Comparison of ENCODE assay signal across 18 cellular contexts in the genomic region with DNA sequence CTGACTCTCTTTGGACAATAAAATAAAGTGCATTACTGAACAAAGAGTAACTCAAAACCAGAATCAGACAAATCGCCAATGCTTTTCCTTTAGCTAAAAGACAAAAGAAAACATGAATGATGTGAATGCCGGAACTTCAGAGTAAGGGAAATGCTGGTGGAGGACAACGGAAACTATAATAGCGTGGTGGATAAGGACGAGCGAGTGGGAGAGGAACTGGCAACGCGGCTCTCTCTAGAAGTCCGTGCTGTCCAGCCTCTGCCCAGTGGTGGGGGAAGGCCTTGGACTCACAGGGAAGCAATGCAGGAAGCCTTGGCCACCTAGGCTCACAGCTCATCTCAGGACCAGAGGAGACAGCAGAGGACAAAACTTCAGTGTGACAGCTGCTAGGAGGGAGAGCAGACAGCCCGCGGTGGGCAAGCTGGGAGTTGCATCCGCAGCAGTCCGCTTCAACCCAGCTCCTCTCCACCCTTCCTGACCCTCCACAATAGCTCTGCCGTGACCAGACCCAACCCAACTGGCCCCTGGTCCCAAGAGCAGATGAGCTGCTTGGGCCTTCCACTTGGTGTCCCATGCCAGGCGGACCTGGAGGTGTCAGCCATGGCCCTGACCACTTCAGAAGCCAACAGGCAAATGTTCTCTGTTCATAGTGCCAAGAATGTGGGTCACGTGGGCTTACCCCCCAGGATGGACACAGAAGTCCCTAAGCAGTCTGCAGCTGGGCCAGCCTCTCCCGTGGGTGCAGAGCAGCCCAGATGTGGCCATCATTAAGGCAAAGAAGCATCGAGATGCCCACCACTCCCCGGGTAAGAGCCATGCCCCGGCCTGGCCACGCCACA. TPM values are rescaled to one million over a fixed set of nuclear protein-coding genes. Genes with fewer than 3 reads are reported as not detected.
DNase-seq lines count a peak whose midpoint lies in the region; ATAC-seq, FAIRE-seq and TF ChIP-seq lines count a peak whose summit lies in the region.
"Had no signal": no experiment of that assay in that cellular context is flagged by ENCODE, and none has a peak within 500 bp of the region (broad histone marks: within the 10 kb centered on the region; RNA-seq: fewer than 3 reads in every experiment).

No MANE protein-coding gene starts in this region.

- H2AFZ ChIP-seq in astrocyte (ENCODE audit: low read depth, low read length) (no peak overlapping the region), hepatocyte (no peak overlapping the region)
- H2AFZ ChIP-seq: GM23338, neural progenitor cell had no signal

- POLR2A ChIA-PET in CD8-positive, alpha-beta memory T cell (lab: Charles Lee) = no interaction called here

- no peak overlapping the region for H3K4me3 ChIP-seq in astrocyte (ENCODE audit: insufficient read depth, low read depth, low read length)
- no peak overlapping the region for H3K4me3 ChIP-seq in hepatocyte
- no peak overlapping the region for H3K4me3 ChIP-seq in CD8-positive, alpha-beta memory T cell (ENCODE audit: low read length)
- H3K4me3 ChIP-seq: GM23338, neural progenitor cell had no signal

- peaks cover 30% of the 10 kb centered on the region for H3K79me2 ChIP-seq in astrocyte (ENCODE audit: insufficient read depth, low read length)
- peaks cover 3% of the 10 kb centered on the region for H3K79me2 ChIP-seq in hepatocyte

- FAIRE-seq in astrocyte (lab: Jason Lieb, UNC) = no peak

- H3K27me3 ChIP-seq in astrocyte (ENCODE audit: insufficient read depth, low read length) = no peaks in the 10 kb centered on the region
- no peaks in the 10 kb centered on the region for H3K27me3 ChIP-seq in hepatocyte
- no peaks in the 10 kb centered on the region for H3K27me3 ChIP-seq in CD8-positive, alpha-beta memory T cell (ENCODE audit: insufficient read depth, low read length, poor library complexity, severe bottlenecking)
- H3K27me3 ChIP-seq: neural progenitor cell had no signal

- H3K9me3 Mint-ChIP-seq in activated naive CD4-positive, alpha-beta T cell treated with anti-CD3 and anti-CD28 coated beads, Interleukin-2, amount 50 U/mL, for 24 hours = no peaks in the 10 kb centered on the region
- no peaks in the 10 kb centered on the region for H3K9me3 Mint-ChIP-seq in activated naive CD4-positive, alpha-beta T cell treated with anti-CD3 and anti-CD28 coated beads, Interleukin-2, amount 10 ng/mL, durations not matched to agents 7 days and 5 days
- H3K9me3 Mint-ChIP-seq in astrocyte (ENCODE audit: unreplicated experiment) = no peaks in the 10 kb centered on the region
- no peaks in the 10 kb centered on the region for H3K9me3 Mint-ChIP-seq in stimulated activated effector memory CD8-positive, alpha-beta T cell treated with anti-CD3 and anti-CD28 coated beads, Interleukin-12 subunit alpha, Interleukin-12 subunit beta, amount 100 ng/mL, for 72 hours
- H3K9me3 Mint-ChIP-seq in CD8-positive, alpha-beta memory T cell = no peaks in the 10 kb centered on the region
- H3K9me3 Mint-ChIP-seq: GM23338; neural progenitor cell; stimulated activated naive CD8-positive, alpha-beta T cell treated with anti-CD3 and anti-CD28 coated beads, Interleukin-15, amount 100 ng/mL, for 72 hours had no signal

- no peak overlapping the region for H3K4me3 Mint-ChIP-seq in activated naive CD4-positive, alpha-beta T cell treated with anti-CD3 and anti-CD28 coated beads, Interleukin-2, amount 50 U/mL, for 24 hours
- no peak overlapping the region for H3K4me3 Mint-ChIP-seq in activated naive CD4-positive, alpha-beta T cell treated with anti-CD3 and anti-CD28 coated beads, Interleukin-2, amount 10 ng/mL, durations not matched to agents 7 days and 5 days
- H3K4me3 Mint-ChIP-seq in astrocyte (ENCODE audit: unreplicated experiment) = peak overlapping the region; percentile 29
- no peak overlapping the region for H3K4me3 Mint-ChIP-seq in stimulated activated effector memory CD8-positive, alpha-beta T cell treated with anti-CD3 and anti-CD28 coated beads, Interleukin-12 subunit alpha, Interleukin-12 subunit beta, amount 100 ng/mL, for 72 hours
- H3K4me3 Mint-ChIP-seq in CD8-positive, alpha-beta memory T cell = no peak overlapping the region
- H3K4me3 Mint-ChIP-seq: GM23338; neural progenitor cell; stimulated activated naive CD8-positive, alpha-beta T cell treated with anti-CD3 and anti-CD28 coated beads, Interleukin-15, amount 100 ng/mL, for 72 hours had no signal

- 95% methylated on average over 21 of the region's 21 CpGs for WGBS in hepatocyte (ENCODE audit: low lambda C conversion rate, missing lambda C conversion rate)

- H3K4me2 ChIP-seq in astrocyte (ENCODE audit: low read length) (no peak overlapping the region), hepatocyte (no peak overlapping the region)
- H3K4me2 ChIP-seq: GM23338, neural progenitor cell had no signal

- H3K27ac ChIP-seq in astrocyte (ENCODE audit: low read depth, low read length) (no peak overlapping the region), hepatocyte (peak overlapping the region; percentile 69)
- no peak overlapping the region for H3K27ac ChIP-seq in CD8-positive, alpha-beta memory T cell (ENCODE audit: low read depth, low read length)
- H3K27ac ChIP-seq: neural progenitor cell had no signal

- no peak overlapping the region for H3K9ac ChIP-seq in astrocyte (ENCODE audit: low read length)
- H3K9ac ChIP-seq: neural progenitor cell had no signal

- no peaks in the 10 kb centered on the region for H3K9me2 ChIP-seq in hepatocyte (replicated peaks; ENCODE audit: insufficient read depth)

- TF ChIP-seq CTCF in astrocyte (IDR thresholded peaks at IDR 0.05; ENCODE audit: insufficient read depth, low read depth, low read length) = no peak
- no peak for TF ChIP-seq CTCF in hepatocyte (IDR thresholded peaks at IDR 0.05; ENCODE audit: poor library complexity)

- H3K36me3 Mint-ChIP-seq in activated naive CD4-positive, alpha-beta T cell treated with anti-CD3 and anti-CD28 coated beads, Interleukin-2, amount 50 U/mL, for 24 hours = peaks cover 7% of the 10 kb centered on the region
- peaks cover 13% of the 10 kb centered on the region for H3K36me3 Mint-ChIP-seq in activated naive CD4-positive, alpha-beta T cell treated with anti-CD3 and anti-CD28 coated beads, Interleukin-2, amount 10 ng/mL, durations not matched to agents 7 days and 5 days
- peaks cover 20% of the 10 kb centered on the region for H3K36me3 Mint-ChIP-seq in astrocyte (ENCODE audit: low read depth, unreplicated experiment)
- peaks cover 82% of the 10 kb centered on the region for H3K36me3 Mint-ChIP-seq in stimulated activated effector memory CD8-positive, alpha-beta T cell treated with anti-CD3 and anti-CD28 coated beads, Interleukin-12 subunit alpha, Interleukin-12 subunit beta, amount 100 ng/mL, for 72 hours
- H3K36me3 Mint-ChIP-seq in CD8-positive, alpha-beta memory T cell = peaks cover 0 to 47% (median 7%) of the 10 kb centered on the region in 3 donors

- no peaks in the 10 kb centered on the region for H3K27me3 Mint-ChIP-seq in activated naive CD4-positive, alpha-beta T cell treated with anti-CD3 and anti-CD28 coated beads, Interleukin-2, amount 50 U/mL, for 24 hours
- H3K27me3 Mint-ChIP-seq in activated naive CD4-positive, alpha-beta T cell treated with anti-CD3 and anti-CD28 coated beads, Interleukin-2, amount 10 ng/mL, durations not matched to agents 7 days and 5 days = no peaks in the 10 kb centered on the region
- no peaks in the 10 kb centered on the region for H3K27me3 Mint-ChIP-seq in astrocyte (ENCODE audit: low read depth, unreplicated experiment)
- H3K27me3 Mint-ChIP-seq in CD8-positive, alpha-beta memory T cell = no peaks in the 10 kb centered on the region
- H3K27me3 Mint-ChIP-seq: CD4-positive, alpha-beta memory T cell; stimulated activated naive CD8-positive, alpha-beta T cell treated with anti-CD3 and anti-CD28 coated beads, Interleukin-15, amount 100 ng/mL, for 72 hours had no signal

- peaks cover 58% of the 10 kb centered on the region for H3K4me1 ChIP-seq in astrocyte (ENCODE audit: insufficient read depth, low read length)
- H3K4me1 ChIP-seq in hepatocyte (ENCODE audit: insufficient read depth) = peaks cover 17% of the 10 kb centered on the region
- peaks cover 14% of the 10 kb centered on the region for H3K4me1 ChIP-seq in CD8-positive, alpha-beta memory T cell (ENCODE audit: insufficient read depth, low read length)
- H3K4me1 ChIP-seq: neural progenitor cell had no signal

- H3K9me3 ChIP-seq in astrocyte (ENCODE audit: insufficient read depth, low read depth, low read length) (no peaks in the 10 kb centered on the region), hepatocyte (ENCODE audit: low read depth) (no peaks in the 10 kb centered on the region)
- H3K9me3 ChIP-seq in CD8-positive, alpha-beta memory T cell (ENCODE audit: low read length) = no peaks in the 10 kb centered on the region

- H3K36me3 ChIP-seq in astrocyte (ENCODE audit: insufficient read depth, low read length) = peaks cover 20% of the 10 kb centered on the region
- no peaks in the 10 kb centered on the region for H3K36me3 ChIP-seq in hepatocyte (replicated peaks; ENCODE audit: insufficient read depth, low read depth)
- H3K36me3 ChIP-seq in CD8-positive, alpha-beta memory T cell (ENCODE audit: insufficient read depth, low read length) = no peaks in the 10 kb centered on the region
- H3K36me3 ChIP-seq: neural progenitor cell had no signal

- H4K20me1 ChIP-seq in astrocyte (ENCODE audit: insufficient read depth, low read length) = peaks cover 26% of the 10 kb centered on the region
- no peaks in the 10 kb centered on the region for H4K20me1 ChIP-seq in hepatocyte (ENCODE audit: insufficient read depth, poor library complexity, severe bottlenecking)

- no peak for DNase-seq in activated naive CD4-positive, alpha-beta T cell treated with anti-CD3 and anti-CD28 coated beads, Interleukin-2, amount 10 ng/mL, durations not matched to agents 7 days and 5 days
- DNase-seq in astrocyte (ENCODE audit: low read depth) (no peak), hepatocyte (ENCODE audit: low spot score) (no peak)
- DNase-seq in stimulated activated effector memory CD8-positive, alpha-beta T cell treated with anti-CD3 and anti-CD28 coated beads, Interleukin-12 subunit alpha, Interleukin-12 subunit beta, amount 100 ng/mL, for 72 hours (ENCODE audit: low spot score in 2 of 2) = no peak
- DNase-seq in CD8-positive, alpha-beta memory T cell = no peak
- no peak for DNase-seq in activated T-cell treated with anti-CD3 and anti-CD28 coated beads, Interleukin-2, amount 50 U/mL, for 48 hours
- DNase-seq: activated CD4-positive, alpha-beta T cell treated with anti-CD3 and anti-CD28 coated beads, Interleukin-2, amount 50 U/mL, for 48 hours; caudate nucleus; CD4-positive, alpha-beta memory T cell; effector memory CD4-positive, alpha-beta T cell; mesendoderm; NCI-H2029; SHP77; stimulated activated naive CD8-positive, alpha-beta T cell treated with anti-CD3 and anti-CD28 coated beads, Interleukin-15, amount 100 ng/mL, for 72 hours had no signal

- CTCF ChIA-PET in activated naive CD4-positive, alpha-beta T cell treated with anti-CD3 and anti-CD28 coated beads, Interleukin-2, amount 10 ng/mL, durations not matched to agents 7 days and 5 days (lab: Charles Lee) = interaction anchor here (0.9 kb wide), 1 partner anchor 43 kb away, joined by 3 read pairs; no protein-coding TSS in a partner anchor
- CTCF ChIA-PET in CD8-positive, alpha-beta memory T cell (lab: Charles Lee) = interaction anchor here (3.6 kb wide), 1 partner anchor 38 kb away, joined by 11 read pairs; no protein-coding TSS in a partner anchor

- H3K4me1 Mint-ChIP-seq in activated naive CD4-positive, alpha-beta T cell treated with anti-CD3 and anti-CD28 coated beads, Interleukin-2, amount 50 U/mL, for 24 hours = peaks cover 20% of the 10 kb centered on the region
- H3K4me1 Mint-ChIP-seq in activated naive CD4-positive, alpha-beta T cell treated with anti-CD3 and anti-CD28 coated beads, Interleukin-2, amount 10 ng/mL, durations not matched to agents 7 days and 5 days = peaks cover 16% of the 10 kb centered on the region
- H3K4me1 Mint-ChIP-seq in astrocyte (ENCODE audit: low read depth, unreplicated experiment) = peaks cover 48% of the 10 kb centered on the region
- H3K4me1 Mint-ChIP-seq in stimulated activated effector memory CD8-positive, alpha-beta T cell treated with anti-CD3 and anti-CD28 coated beads, Interleukin-12 subunit alpha, Interleukin-12 subunit beta, amount 100 ng/mL, for 72 hours = peaks cover 18% of the 10 kb centered on the region
- H3K4me1 Mint-ChIP-seq in CD8-positive, alpha-beta memory T cell = peaks cover 17 to 19% (median 18%) of the 10 kb centered on the region in 3 donors

- ATAC-seq in stimulated activated effector memory CD8-positive, alpha-beta T cell treated with anti-CD3 and anti-CD28 coated beads, Interleukin-12 subunit alpha, Interleukin-12 subunit beta, amount 100 ng/mL, for 72 hours = no peak
- no peak for ATAC-seq in HG03280 (IDR thresholded peaks at IDR 0.05; ENCODE audit: unreplicated experiment)
- ATAC-seq: GM23338; stimulated activated naive CD8-positive, alpha-beta T cell treated with anti-CD3 and anti-CD28 coated beads, Interleukin-15, amount 100 ng/mL, for 72 hours had no signal

- peak overlapping the region; percentile 1 for H3K27ac Mint-ChIP-seq in activated naive CD4-positive, alpha-beta T cell treated with anti-CD3 and anti-CD28 coated beads, Interleukin-2, amount 50 U/mL, for 24 hours
- no peak overlapping the region for H3K27ac Mint-ChIP-seq in activated naive CD4-positive, alpha-beta T cell treated with anti-CD3 and anti-CD28 coated beads, Interleukin-2, amount 10 ng/mL, durations not matched to agents 7 days and 5 days
- no peak overlapping the region for H3K27ac Mint-ChIP-seq in astrocyte (ENCODE audit: unreplicated experiment)
- peak overlapping the region; percentile 6 for H3K27ac Mint-ChIP-seq in stimulated activated effector memory CD8-positive, alpha-beta T cell treated with anti-CD3 and anti-CD28 coated beads, Interleukin-12 subunit alpha, Interleukin-12 subunit beta, amount 100 ng/mL, for 72 hours
- no peak overlapping the region for H3K27ac Mint-ChIP-seq in CD8-positive, alpha-beta memory T cell
- H3K27ac Mint-ChIP-seq: GM23338, neural progenitor cell had no signal

RNA-seq across cellular contexts. Expression of a gene that starts 5.3 kb away (rescaled TPM):
- 35.8 and 38.9 TPM in 2 replicates for total RNA-seq in astrocyte
- total RNA-seq in hepatocyte = 18.3 and 20.9 TPM in 2 replicates
- polyA plus RNA-seq in hepatocyte = 30.7 and 34.4 TPM in 2 replicates
- 10 to 100 TPM; 52.5 to 55.3 TPM for total RNA-seq in CD8-positive, alpha-beta memory T cell
- polyA plus RNA-seq in CD8-positive, alpha-beta memory T cell = 19.2 TPM

RNA-seq across cellular contexts. Expression of a gene that starts 29.3 kb away (rescaled TPM):
- total RNA-seq in astrocyte (5.6 and 8.0 TPM in 2 replicates), hepatocyte (1.8 and 3.7 TPM in 2 replicates)
- 0.29 and 0.40 TPM in 2 replicates for polyA plus RNA-seq in hepatocyte
- total RNA-seq in CD8-positive, alpha-beta memory T cell = under 1 TPM; 0.46 to 0.49 TPM
- polyA plus RNA-seq in CD8-positive, alpha-beta memory T cell = not detected

RNA-seq across cellular contexts. Expression of a gene that starts 44.9 kb away (rescaled TPM):
- total RNA-seq in astrocyte (7,049 and 7,369 TPM in 2 replicates), hepatocyte (3,207 and 3,298 TPM in 2 replicates)
- polyA plus RNA-seq in hepatocyte = 2,719 and 2,832 TPM in 2 replicates
- total RNA-seq in CD8-positive, alpha-beta memory T cell = 1,000 to 10,000 TPM; 5,175 to 5,190 TPM
- polyA plus RNA-seq in CD8-positive, alpha-beta memory T cell = 1,950 TPM

Comparison
In these comparisons a context has a peak if more than half of its experiments do, and no peak if none do; other contexts are left out.
1. H3K27ac Mint-ChIP-seq: peak in activated naive CD4-positive, alpha-beta T cell treated with anti-CD3 and anti-CD28 coated beads, Interleukin-2, amount 50 U/mL, for 24 hours (single experiment) and stimulated activated effector memory CD8-positive, alpha-beta T cell treated with anti-CD3 and anti-CD28 coated beads, Interleukin-12 subunit alpha, Interleukin-12 subunit beta, amount 100 ng/mL, for 72 hours (single experiment); none in activated naive CD4-positive, alpha-beta T cell treated with anti-CD3 and anti-CD28 coated beads, Interleukin-2, amount 10 ng/mL, durations not matched to agents 7 days and 5 days (single experiment), astrocyte (single experiment) and CD8-positive, alpha-beta memory T cell (0 of 8).